Comparison of ENCODE assay signal across 15 cellular contexts in the genomic region with DNA sequence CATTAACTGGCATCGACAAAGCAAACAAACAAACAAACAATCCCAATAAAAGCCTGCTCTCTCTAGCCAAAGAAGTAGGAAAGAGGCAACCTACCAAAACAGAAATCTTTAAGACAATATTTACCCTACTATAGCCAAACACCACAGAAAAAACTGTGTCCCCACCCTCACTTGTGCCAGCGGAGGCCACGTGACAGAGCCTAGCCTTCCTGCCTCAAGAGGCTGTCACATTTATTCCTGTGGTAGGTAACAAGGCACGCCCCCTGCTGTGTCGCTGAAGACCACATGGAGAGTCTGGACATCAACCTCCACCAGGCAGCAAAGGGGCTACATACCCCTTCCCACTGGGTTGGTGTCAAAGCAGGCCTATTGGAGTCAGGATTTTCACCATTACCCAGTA.
"Had no signal": no experiment of that assay in that cellular context is flagged by ENCODE, and none has a peak within 500 bp of the region (broad histone marks: within the 10 kb centered on the region; RNA-seq: fewer than 3 reads in every experiment).

No MANE protein-coding gene starts in this region.

- DNase-seq: activated B cell treated with CpG ODN at 0.5 μM for 24 hours; activated CD4-positive, alpha-beta T cell treated with anti-CD3 and anti-CD28 coated beads, Interleukin-2, amount 10 ng/mL, durations not matched to agents 24 days and 14 days; activated gamma-delta T cell treated with Interleukin-2 at 50 U/mL for 16 hours; activated naive CD8-positive, alpha-beta T cell treated with anti-CD3 and anti-CD28 coated beads for 36 hours; central memory CD4-positive, alpha-beta T cell; colonic mucosa; left ventricle myocardium inferior; psoas muscle; right lobe of liver; T-helper 17 cell had no signal

- H3K27me3 Mint-ChIP-seq: activated B cell treated with CpG ODN at 0.5 μM for 24 hours had no signal

- H3K9me3 ChIP-seq: colonic mucosa, psoas muscle, right lobe of liver had no signal

- H3K4me2 ChIP-seq: smooth muscle cell had no signal

- H3K4me3 ChIP-seq: colonic mucosa, left ventricle myocardium inferior, psoas muscle, right lobe of liver, smooth muscle cell had no signal

- ATAC-seq: esophagus mucosa; natural killer cell treated with Interleukin-12 subunit alpha and Interleukin-12 subunit beta and Interleukin-15 and Interleukin-18, amount 100 ng/mL, for 72 hours; psoas muscle; T-helper 17 cell had no signal

- H3K4me1 Mint-ChIP-seq: activated B cell treated with CpG ODN at 0.5 μM for 24 hours; activated CD4-positive, alpha-beta T cell treated with anti-CD3 and anti-CD28 coated beads, Interleukin-2, amount 10 ng/mL, durations not matched to agents 24 days and 14 days; activated naive CD8-positive, alpha-beta T cell treated with anti-CD3 and anti-CD28 coated beads for 36 hours; brain; T-helper 17 cell had no signal

- H3K27ac Mint-ChIP-seq: activated B cell treated with CpG ODN at 0.5 μM for 24 hours; activated CD4-positive, alpha-beta T cell treated with anti-CD3 and anti-CD28 coated beads, Interleukin-2, amount 10 ng/mL, durations not matched to agents 24 days and 14 days; activated naive CD8-positive, alpha-beta T cell treated with anti-CD3 and anti-CD28 coated beads for 36 hours; brain; natural killer cell treated with Interleukin-12 subunit alpha and Interleukin-12 subunit beta and Interleukin-15 and Interleukin-18, amount 100 ng/mL, for 72 hours; T-helper 17 cell had no signal

- H3K4me3 Mint-ChIP-seq: activated B cell treated with CpG ODN at 0.5 μM for 24 hours; activated CD4-positive, alpha-beta T cell treated with anti-CD3 and anti-CD28 coated beads, Interleukin-2, amount 10 ng/mL, durations not matched to agents 24 days and 14 days; activated naive CD8-positive, alpha-beta T cell treated with anti-CD3 and anti-CD28 coated beads for 36 hours; brain; natural killer cell treated with Interleukin-12 subunit alpha and Interleukin-12 subunit beta and Interleukin-15 and Interleukin-18, amount 100 ng/mL, for 72 hours; T-helper 17 cell had no signal

- H3K27ac ChIP-seq: colonic mucosa, left ventricle myocardium inferior, psoas muscle, right lobe of liver had no signal

- H3K27me3 ChIP-seq: colonic mucosa, right lobe of liver had no signal

- FAIRE-seq: islet of Langerhans had no signal

- H3K36me3 ChIP-seq: colonic mucosa, left ventricle myocardium inferior, right lobe of liver had no signal

- H3K4me1 ChIP-seq: colonic mucosa, left ventricle myocardium inferior, psoas muscle, right lobe of liver had no signal

- H3K9me3 Mint-ChIP-seq: natural killer cell treated with Interleukin-12 subunit alpha and Interleukin-12 subunit beta and Interleukin-15 and Interleukin-18, amount 100 ng/mL, for 72 hours had no signal

- H3K36me3 Mint-ChIP-seq: brain; natural killer cell treated with Interleukin-12 subunit alpha and Interleukin-12 subunit beta and Interleukin-15 and Interleukin-18, amount 100 ng/mL, for 72 hours had no signal
